In the genomic region with DNA sequence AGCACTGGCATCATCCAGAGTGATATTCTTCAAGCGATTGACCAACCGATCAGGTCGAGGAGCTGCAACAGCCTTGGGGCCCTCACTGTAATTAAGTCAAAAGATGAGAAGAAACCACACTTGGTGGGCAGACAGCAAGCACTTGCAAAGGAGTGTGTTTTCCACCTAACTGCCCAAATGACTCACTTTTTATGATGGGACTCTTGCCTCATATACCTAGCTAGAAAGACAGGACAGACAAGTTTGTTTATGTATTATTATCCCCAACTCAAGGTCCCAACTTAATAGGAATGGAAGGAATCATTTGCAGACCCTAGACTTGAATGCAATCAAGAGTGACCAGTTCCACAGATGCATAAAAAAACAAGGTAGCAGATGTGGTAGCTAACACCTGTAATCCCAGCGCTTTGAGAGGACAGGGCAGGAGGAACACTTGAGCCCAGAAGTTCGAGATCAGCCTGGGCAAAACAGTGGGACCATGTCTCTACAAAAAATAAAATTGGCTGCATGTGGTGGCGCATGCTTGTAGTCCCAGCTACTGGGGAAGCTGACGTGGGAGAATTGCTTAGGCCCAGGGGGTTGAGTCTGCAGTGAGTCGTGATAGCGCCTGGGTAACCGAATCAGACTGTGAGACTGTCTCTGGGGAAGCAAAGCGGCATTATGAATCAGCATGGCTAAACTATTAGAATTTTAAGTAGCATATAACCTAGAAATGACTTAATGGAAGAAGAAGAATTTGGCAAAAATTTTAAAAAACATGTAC, we compare ENCODE assay signal across 12 cellular contexts. TPM values are rescaled to one million over a fixed set of nuclear protein-coding genes. Genes with fewer than 3 reads are reported as not detected.
DNase-seq lines count a peak whose midpoint lies in the region; ATAC-seq and TF ChIP-seq lines count a peak whose summit lies in the region.
"Had no signal": no experiment of that assay in that cellular context is flagged by ENCODE, and none has a peak within 500 bp of the region (broad histone marks: within the 10 kb centered on the region; RNA-seq: fewer than 3 reads in every experiment).

No MANE protein-coding gene starts in this region.

- H3K4me2 ChIP-seq in fibroblast of lung (ENCODE audit: extremely low read depth, insufficient read depth, low read length) = no peak overlapping the region

- no peaks in the 10 kb centered on the region for H3K9me3 ChIP-seq in fibroblast of lung (ENCODE audit: control insufficient read depth, insufficient read depth, low read depth, low read length)
- H3K9me3 ChIP-seq: upper lobe of right lung had no signal

- H3K9ac ChIP-seq in fibroblast of lung (ENCODE audit: insufficient read depth, low read length) = no peak overlapping the region

- intact Hi-C loops in activated CD4-positive, alpha-beta T cell treated with anti-CD3 and anti-CD28 coated beads for 36 hours (cut with DNase I, micrococcal nuclease) = loop anchor here (5.0 to 10.0 kb wide), 3 partner anchors 372 to 907 kb away; partner anchors contain the start of genes PTPN22 (in 1 of the 2) and RSBN1 (in 1 of the 2)
- intact Hi-C loops in activated CD4-positive, alpha-beta memory T cell treated with anti-CD3 and anti-CD28 coated beads for 36 hours (cut with micrococcal nuclease) = no loop called here

- ATAC-seq in activated CD4-positive, alpha-beta T cell treated with anti-CD3 and anti-CD28 coated beads for 36 hours = peak; percentile 34
- ATAC-seq in HG03460 (IDR thresholded peaks at IDR 0.05; ENCODE audit: unreplicated experiment) = no peak
- ATAC-seq in GM19324 (IDR thresholded peaks at IDR 0.05; ENCODE audit: low FRiP score, unreplicated experiment) = no peak
- ATAC-seq: upper lobe of right lung had no signal

- H3K79me2 ChIP-seq in fibroblast of lung (ENCODE audit: control insufficient read depth, insufficient read depth, low read length) = peaks cover 27% of the 10 kb centered on the region

- no peaks in the 10 kb centered on the region for H4K20me1 ChIP-seq in fibroblast of lung (ENCODE audit: control insufficient read depth, extremely low read depth, insufficient read depth, low read length)

- no peaks in the 10 kb centered on the region for H3K27me3 Mint-ChIP-seq in activated CD4-positive, alpha-beta T cell treated with anti-CD3 and anti-CD28 coated beads for 36 hours
- H3K27me3 Mint-ChIP-seq in activated CD4-positive, alpha-beta T cell treated with anti-CD3 and anti-CD28 coated beads, Interleukin-2, amount 10 ng/mL, durations not matched to agents 7 days and 5 days = no peaks in the 10 kb centered on the region
- H3K27me3 Mint-ChIP-seq in activated CD4-positive, alpha-beta memory T cell treated with anti-CD3 and anti-CD28 coated beads for 36 hours = no peaks in the 10 kb centered on the region

- H3K4me3 Mint-ChIP-seq in activated CD4-positive, alpha-beta T cell treated with anti-CD3 and anti-CD28 coated beads for 36 hours = no peak overlapping the region
- no peak overlapping the region for H3K4me3 Mint-ChIP-seq in activated CD4-positive, alpha-beta T cell treated with anti-CD3 and anti-CD28 coated beads, Interleukin-2, amount 10 ng/mL, durations not matched to agents 7 days and 5 days
- no peak overlapping the region for H3K4me3 Mint-ChIP-seq in activated CD4-positive, alpha-beta memory T cell treated with anti-CD3 and anti-CD28 coated beads for 36 hours

- peaks cover 70% of the 10 kb centered on the region for H3K36me3 Mint-ChIP-seq in activated CD4-positive, alpha-beta T cell treated with anti-CD3 and anti-CD28 coated beads for 36 hours (ENCODE audit: low read depth)
- H3K36me3 Mint-ChIP-seq in activated CD4-positive, alpha-beta T cell treated with anti-CD3 and anti-CD28 coated beads, Interleukin-2, amount 10 ng/mL, durations not matched to agents 7 days and 5 days (ENCODE audit: low read depth) = peaks cover 69% of the 10 kb centered on the region
- peaks cover 57% of the 10 kb centered on the region for H3K36me3 Mint-ChIP-seq in activated CD4-positive, alpha-beta memory T cell treated with anti-CD3 and anti-CD28 coated beads for 36 hours

- H3K27ac Mint-ChIP-seq in activated CD4-positive, alpha-beta T cell treated with anti-CD3 and anti-CD28 coated beads for 36 hours = peak overlapping the region; percentile 48
- H3K27ac Mint-ChIP-seq in activated CD4-positive, alpha-beta T cell treated with anti-CD3 and anti-CD28 coated beads, Interleukin-2, amount 10 ng/mL, durations not matched to agents 7 days and 5 days = no peak overlapping the region
- peak overlapping the region; percentile 40 for H3K27ac Mint-ChIP-seq in activated CD4-positive, alpha-beta memory T cell treated with anti-CD3 and anti-CD28 coated beads for 36 hours

- H3K4me3 ChIP-seq in fibroblast of lung (replicated peaks in 1 of 4; ENCODE audit: control extremely low read depth in 1 of 4, insufficient read depth in 1 of 4, low read depth in 3 of 4, low read length in 4 of 4) (no peak overlapping the region), coronary artery (no peak overlapping the region)
- H3K4me3 ChIP-seq: upper lobe of right lung had no signal

- H3K27ac ChIP-seq in fibroblast of lung (ENCODE audit: insufficient read depth, low read length) = no peak overlapping the region
- no peak overlapping the region for H3K27ac ChIP-seq in coronary artery
- H3K27ac ChIP-seq: upper lobe of right lung had no signal

- no peak overlapping the region for H2AFZ ChIP-seq in fibroblast of lung (ENCODE audit: low read length)

- CTCF ChIA-PET in activated CD4-positive, alpha-beta T cell treated with anti-CD3 and anti-CD28 coated beads for 36 hours (lab: Charles Lee) = interaction anchor here (0.6 to 1.2 kb wide), 2 partner anchors 11 to 24 kb away, joined by 3 to 5 read pairs; no protein-coding TSS in a partner anchor
- CTCF ChIA-PET in activated CD4-positive, alpha-beta T cell treated with anti-CD3 and anti-CD28 coated beads, Interleukin-2, amount 10 ng/mL, durations not matched to agents 7 days and 5 days (lab: Charles Lee) = no interaction called here
- CTCF ChIA-PET in activated CD4-positive, alpha-beta memory T cell treated with anti-CD3 and anti-CD28 coated beads for 36 hours (lab: Charles Lee) = interaction anchor here (1.6 kb wide), 1 partner anchor 372 kb away, joined by 4 read pairs; no protein-coding TSS in a partner anchor

- no peak for TF ChIP-seq CTCF in fibroblast of lung (conservative IDR thresholded peaks at IDR 0.05 in 1 of 2, IDR thresholded peaks at IDR 0.05 in 1 of 2; ENCODE audit: low read depth in 1 of 2, low read length in 2 of 2)
- no peak for TF ChIP-seq CTCF in coronary artery (IDR thresholded peaks at IDR 0.05)

- no peaks in the 10 kb centered on the region for H3K9me3 Mint-ChIP-seq in activated CD4-positive, alpha-beta T cell treated with anti-CD3 and anti-CD28 coated beads for 36 hours (ENCODE audit: low read depth)
- H3K9me3 Mint-ChIP-seq in activated CD4-positive, alpha-beta T cell treated with anti-CD3 and anti-CD28 coated beads, Interleukin-2, amount 10 ng/mL, durations not matched to agents 7 days and 5 days = no peaks in the 10 kb centered on the region
- H3K9me3 Mint-ChIP-seq in activated CD4-positive, alpha-beta memory T cell treated with anti-CD3 and anti-CD28 coated beads for 36 hours = no peaks in the 10 kb centered on the region

- peaks cover 19% of the 10 kb centered on the region for H3K36me3 ChIP-seq in fibroblast of lung (ENCODE audit: control insufficient read depth, insufficient read depth, low read length)

- POLR2A ChIA-PET in activated CD4-positive, alpha-beta T cell treated with anti-CD3 and anti-CD28 coated beads for 36 hours (lab: Charles Lee) = no interaction called here
- POLR2A ChIA-PET in activated CD4-positive, alpha-beta T cell treated with anti-CD3 and anti-CD28 coated beads, Interleukin-2, amount 10 ng/mL, durations not matched to agents 7 days and 5 days (lab: Charles Lee) = no interaction called here
- POLR2A ChIA-PET in activated CD4-positive, alpha-beta memory T cell treated with anti-CD3 and anti-CD28 coated beads for 36 hours (lab: Charles Lee) = no interaction called here

- H3K27me3 ChIP-seq in fibroblast of lung (ENCODE audit: control insufficient read depth, insufficient read depth, low read length) = no peaks in the 10 kb centered on the region
- H3K27me3 ChIP-seq: upper lobe of right lung had no signal

- H3K4me1 ChIP-seq in fibroblast of lung (ENCODE audit: control insufficient read depth, extremely low read depth, insufficient read depth, low read length) = peaks cover 2% of the 10 kb centered on the region

- peaks cover 30% of the 10 kb centered on the region for H3K4me1 Mint-ChIP-seq in activated CD4-positive, alpha-beta T cell treated with anti-CD3 and anti-CD28 coated beads for 36 hours
- peaks cover 22% of the 10 kb centered on the region for H3K4me1 Mint-ChIP-seq in activated CD4-positive, alpha-beta T cell treated with anti-CD3 and anti-CD28 coated beads, Interleukin-2, amount 10 ng/mL, durations not matched to agents 7 days and 5 days
- peaks cover 34% of the 10 kb centered on the region for H3K4me1 Mint-ChIP-seq in activated CD4-positive, alpha-beta memory T cell treated with anti-CD3 and anti-CD28 coated beads for 36 hours (ENCODE audit: low read depth)

- peak; percentile 39 for DNase-seq in activated CD4-positive, alpha-beta T cell treated with anti-CD3 and anti-CD28 coated beads for 36 hours
- no peak for DNase-seq in activated CD4-positive, alpha-beta T cell treated with anti-CD3 and anti-CD28 coated beads, Interleukin-2, amount 10 ng/mL, durations not matched to agents 7 days and 5 days
- peak; percentile 27 for DNase-seq in activated CD4-positive, alpha-beta memory T cell treated with anti-CD3 and anti-CD28 coated beads for 36 hours
- DNase-seq in fibroblast of lung (ENCODE audit: low read depth in 2 of 2) (peak; percentile 15 to 53), coronary artery (ENCODE audit: low spot score) (no peak)
- peak; percentile 43 for DNase-seq in stimulated activated CD8-positive, alpha-beta memory T cell treated with anti-CD3 and anti-CD28 coated beads, Interleukin-4, amount 100 ng/mL, for 48 hours
- DNase-seq: MM.1S; NK-92 treated with Interleukin-12 subunit alpha and Interleukin-12 subunit beta, amount 100 ng/mL, for 24 hours; T-helper 9 cell; upper lobe of right lung had no signal

RNA-seq across cellular contexts. Expression of gene NRAS, which starts 2.3 kb away (rescaled TPM):
- 10 to 100 TPM; 53.0 to 55.0 TPM for total RNA-seq in activated CD4-positive, alpha-beta T cell treated with anti-CD3 and anti-CD28 coated beads for 36 hours
- 10 to 100 TPM; 45.4 to 52.4 TPM for total RNA-seq in activated CD4-positive, alpha-beta T cell treated with anti-CD3 and anti-CD28 coated beads, Interleukin-2, amount 10 ng/mL, durations not matched to agents 7 days and 5 days
- total RNA-seq in activated CD4-positive, alpha-beta memory T cell treated with anti-CD3 and anti-CD28 coated beads for 36 hours = 10 to 100 TPM; 51.7 to 52.1 TPM
- total RNA-seq in fibroblast of lung = 29.5 and 31.0 TPM in 2 replicates
- polyA plus RNA-seq in fibroblast of lung = 62.3 and 71.8 TPM in 2 replicates
- polyA plus RNA-seq in fibroblast of lung (2012) = 37.8 and 44.3 TPM in 2 replicates
- polyA minus RNA-seq in fibroblast of lung (ENCODE audit: low replicate concordance) = 11.0 and 14.1 TPM in 2 replicates

RNA-seq across cellular contexts. Expression of gene AMPD1, which starts 23.5 kb away (rescaled TPM):
- total RNA-seq in activated CD4-positive, alpha-beta T cell treated with anti-CD3 and anti-CD28 coated beads for 36 hours = under 1 TPM in 1 of 2 experiments, not detected in 1; 0.23 TPM
- total RNA-seq in activated CD4-positive, alpha-beta T cell treated with anti-CD3 and anti-CD28 coated beads, Interleukin-2, amount 10 ng/mL, durations not matched to agents 7 days and 5 days = not detected
- total RNA-seq in activated CD4-positive, alpha-beta memory T cell treated with anti-CD3 and anti-CD28 coated beads for 36 hours = not detected
- total RNA-seq in fibroblast of lung = not detected in 2 replicates
- polyA plus RNA-seq in fibroblast of lung = not detected in 2 replicates
- not detected in 2 replicates for polyA plus RNA-seq in fibroblast of lung (2012)
- polyA minus RNA-seq in fibroblast of lung (ENCODE audit: low replicate concordance) = not detected in 2 replicates
- total RNA-seq: upper lobe of right lung had no signal

RNA-seq across cellular contexts. Expression of gene CSDE1, which starts 38.9 kb away (rescaled TPM):
- total RNA-seq in activated CD4-positive, alpha-beta T cell treated with anti-CD3 and anti-CD28 coated beads for 36 hours = 100 to 1,000 TPM; 458 to 553 TPM
- 100 to 1,000 TPM; 381 to 439 TPM for total RNA-seq in activated CD4-positive, alpha-beta T cell treated with anti-CD3 and anti-CD28 coated beads, Interleukin-2, amount 10 ng/mL, durations not matched to agents 7 days and 5 days
- 100 to 1,000 TPM; 452 to 464 TPM for total RNA-seq in activated CD4-positive, alpha-beta memory T cell treated with anti-CD3 and anti-CD28 coated beads for 36 hours
- 915 and 1,392 TPM in 2 replicates for total RNA-seq in fibroblast of lung
- polyA plus RNA-seq in fibroblast of lung = 332 and 374 TPM in 2 replicates
- polyA plus RNA-seq in fibroblast of lung (2012) = 303 and 332 TPM in 2 replicates
- polyA minus RNA-seq in fibroblast of lung (ENCODE audit: low replicate concordance) = 111 and 113 TPM in 2 replicates

RNA-seq across cellular contexts. Expression of gene DENND2C, which starts 49.0 kb away (rescaled TPM):
- total RNA-seq in activated CD4-positive, alpha-beta T cell treated with anti-CD3 and anti-CD28 coated beads for 36 hours = under 1 TPM; 0.65 to 0.73 TPM
- under 1 TPM; 0.12 to 0.15 TPM for total RNA-seq in activated CD4-positive, alpha-beta T cell treated with anti-CD3 and anti-CD28 coated beads, Interleukin-2, amount 10 ng/mL, durations not matched to agents 7 days and 5 days
- under 1 TPM; 0.90 to 0.93 TPM for total RNA-seq in activated CD4-positive, alpha-beta memory T cell treated with anti-CD3 and anti-CD28 coated beads for 36 hours
- 1.3 and 1.5 TPM in 2 replicates for total RNA-seq in fibroblast of lung
- polyA plus RNA-seq in fibroblast of lung = 1.5 and 1.7 TPM in 2 replicates
- 1.0 and 1.4 TPM in 2 replicates for polyA plus RNA-seq in fibroblast of lung (2012)
- polyA minus RNA-seq in fibroblast of lung (ENCODE audit: low replicate concordance) = 1.2 and 1.4 TPM in 2 replicates

Comparison
In these comparisons a context has a peak if more than half of its experiments do, and no peak if none do; other contexts are left out.
1. DNase-seq: peak in activated CD4-positive, alpha-beta T cell treated with anti-CD3 and anti-CD28 coated beads for 36 hours (single experiment), activated CD4-positive, alpha-beta memory T cell treated with anti-CD3 and anti-CD28 coated beads for 36 hours (single experiment), fibroblast of lung (2 of 2) and stimulated activated CD8-positive, alpha-beta memory T cell treated with anti-CD3 and anti-CD28 coated beads, Interleukin-4, amount 100 ng/mL, for 48 hours (single experiment); none in activated CD4-positive, alpha-beta T cell treated with anti-CD3 and anti-CD28 coated beads, Interleukin-2, amount 10 ng/mL, durations not matched to agents 7 days and 5 days (single experiment) and coronary artery (single experiment).